ENCODE assay signal across 1 cellular context in the genomic region with DNA sequence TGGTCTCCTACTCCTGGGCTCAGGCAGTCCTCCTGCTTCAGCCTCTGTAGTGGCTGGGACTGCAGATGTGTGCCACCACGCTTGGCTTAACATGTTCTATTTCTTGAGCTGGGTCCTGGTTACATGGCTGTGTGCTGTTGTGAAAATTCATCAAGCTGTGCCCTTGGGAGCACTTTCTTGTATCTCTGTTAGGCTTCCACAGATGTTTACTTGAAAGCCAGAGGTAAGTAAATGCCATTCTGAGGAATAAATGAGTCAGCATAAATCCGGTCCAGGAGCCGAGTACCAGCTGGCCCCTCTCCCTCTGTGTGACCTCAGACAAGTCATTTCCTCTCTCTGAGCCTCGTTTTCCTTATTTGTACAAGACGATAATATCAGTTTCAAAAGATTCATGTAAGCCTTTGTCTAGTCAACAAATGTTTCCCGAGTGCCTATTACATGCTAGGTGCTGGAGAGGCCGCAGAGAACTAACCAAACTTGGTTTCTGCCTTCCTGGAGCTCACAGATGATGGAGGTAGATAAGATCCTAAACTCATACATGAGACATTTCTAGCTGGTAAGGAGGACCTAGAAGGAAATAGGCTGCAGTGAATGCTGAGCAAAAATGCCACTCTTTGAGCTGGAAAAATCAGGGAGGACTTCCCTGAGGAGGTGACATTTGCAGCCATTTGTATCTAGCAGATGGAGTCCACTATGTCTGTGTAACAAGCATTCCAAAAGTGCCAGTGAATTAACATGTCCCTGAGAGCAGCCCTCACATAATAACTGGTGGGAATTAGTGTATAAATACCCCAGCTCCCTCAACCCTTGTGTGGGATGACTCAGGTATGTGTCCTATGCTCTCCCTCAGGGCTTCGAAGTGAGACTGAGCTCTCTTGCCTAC.
TF ChIP-seq lines count a peak whose summit lies in the region.

No MANE protein-coding gene starts in this region.

TF ChIP-seq in A549, 52 proteins besides CTCF, POLR2A, EP300 and RAD21 (continued from another document):
- TF ChIP-seq, protein P1, sequence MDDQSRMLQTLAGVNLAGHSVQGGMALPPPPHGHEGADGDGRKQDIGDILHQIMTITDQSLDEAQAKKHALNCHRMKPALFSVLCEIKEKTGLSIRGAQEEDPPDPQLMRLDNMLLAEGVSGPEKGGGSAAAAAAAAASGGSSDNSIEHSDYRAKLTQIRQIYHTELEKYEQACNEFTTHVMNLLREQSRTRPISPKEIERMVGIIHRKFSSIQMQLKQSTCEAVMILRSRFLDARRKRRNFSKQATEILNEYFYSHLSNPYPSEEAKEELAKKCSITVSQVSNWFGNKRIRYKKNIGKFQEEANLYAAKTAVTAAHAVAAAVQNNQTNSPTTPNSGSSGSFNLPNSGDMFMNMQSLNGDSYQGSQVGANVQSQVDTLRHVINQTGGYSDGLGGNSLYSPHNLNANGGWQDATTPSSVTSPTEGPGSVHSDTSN (IDR thresholded peaks at IDR 0.05), result no peak
- peak; percentile 52; the same call in 1 of the 2 replicates for TF ChIP-seq NFE2L2 (conservative IDR thresholded peaks at IDR 0.05; ENCODE audit: low read length)
